1 cellular context compared by ENCODE assay signal in the genomic region with DNA sequence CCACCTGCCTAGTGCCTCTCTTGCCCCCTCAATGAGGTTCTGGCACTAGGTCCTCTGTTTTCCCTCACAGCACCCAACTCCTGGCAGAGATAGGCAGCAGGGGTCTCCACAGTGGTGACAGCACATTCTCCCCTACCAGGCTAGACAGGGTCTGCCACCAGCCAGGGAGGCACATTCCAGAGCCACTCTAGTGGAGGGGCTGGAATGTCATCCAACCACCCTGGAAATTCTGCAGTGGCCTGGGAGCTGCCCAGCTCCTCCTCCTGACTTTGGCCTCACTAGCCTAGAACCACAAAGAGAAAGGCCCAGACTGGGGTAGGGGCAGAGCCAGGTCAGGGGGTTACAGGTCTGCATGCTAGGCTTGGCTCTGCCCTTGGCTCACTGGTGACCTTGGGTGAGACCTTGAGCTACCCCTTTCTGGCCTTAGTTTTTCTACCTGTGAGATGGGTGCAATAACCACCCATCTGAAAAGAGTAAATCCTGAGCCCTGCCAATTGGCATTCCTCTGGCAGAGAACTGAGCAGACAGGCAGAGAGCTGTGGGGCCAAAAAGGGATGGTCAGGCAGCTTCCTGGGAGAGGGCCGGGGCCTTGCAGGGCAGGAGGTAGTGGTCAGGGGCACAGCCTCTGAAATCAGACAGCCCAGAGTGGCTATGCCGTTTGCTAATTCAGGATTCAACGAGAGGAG.
TF ChIP-seq lines count a peak whose summit lies in the region.

No MANE protein-coding gene starts in this region.

TF ChIP-seq in HepG2, 621 proteins besides CTCF, POLR2A, EP300 and RAD21:
- TF ChIP-seq ATF7 (IDR thresholded peaks at IDR 0.05) (no peak), ATF7 (CRISPR knock-in tag; IDR thresholded peaks at IDR 0.05) (no peak), SNRNP70 (IDR thresholded peaks at IDR 0.05; ENCODE audit: low read depth, low read length) (no peak), CHD4 (IDR thresholded peaks at IDR 0.05; ENCODE audit: borderline replicate concordance, low read length) (0 out of 2 replicates have a peak, but pooled peaks have one; percentile 62), ZNF629 (CRISPR knock-in tag; conservative IDR thresholded peaks at IDR 0.05) (peak; percentile 79)
